9 cellular contexts compared by ENCODE assay signal in genomic region chr19:862529-863304, GRCh38. TPM values are rescaled to one million over a fixed set of nuclear protein-coding genes. Genes with fewer than 3 reads are reported as not detected.
DNase-seq lines count a peak whose midpoint lies in the region; ATAC-seq, FAIRE-seq and TF ChIP-seq lines count a peak whose summit lies in the region.
"Had no signal": no experiment of that assay in that cellular context is flagged by ENCODE, and none has a peak within 500 bp of the region (broad histone marks: within the 10 kb centered on the region; RNA-seq: fewer than 3 reads in every experiment).

No MANE protein-coding gene starts in this region.

- WGBS in smooth muscle cell (ENCODE audit: low lambda C conversion rate): 14% methylated on average over 22 of the region's 51 CpGs

- H3K36me3 ChIP-seq in iPS-18a (ENCODE audit: control insufficient read depth, low read depth, low read length): no peaks in the 10 kb centered on the region
- H3K36me3 ChIP-seq in smooth muscle cell (ENCODE audit: low read depth): no peaks in the 10 kb centered on the region

- no peak overlapping the region for H3K4me2 ChIP-seq in smooth muscle cell

- no peak overlapping the region for H3K27ac Mint-ChIP-seq in activated naive CD4-positive, alpha-beta T cell treated with anti-CD3 and anti-CD28 coated beads, Interleukin-2, amount 50 U/mL, for 72 hours

- H3F3A ChIP-seq in smooth muscle cell (ENCODE audit: low read depth): no peaks in the 10 kb centered on the region

- no peak overlapping the region for H2AFZ ChIP-seq in smooth muscle cell (ENCODE audit: low read depth)
- H2AFZ ChIP-seq: parathyroid adenoma had no signal

- peak; percentile 45 to 58 for ATAC-seq in activated naive CD4-positive, alpha-beta T cell treated with anti-CD3 and anti-CD28 coated beads, Interleukin-2, amount 50 U/mL, for 72 hours
- no peak for ATAC-seq in GM19397 (IDR thresholded peaks at IDR 0.05; ENCODE audit: unreplicated experiment)

- H3K27me3 ChIP-seq in iPS-18a (ENCODE audit: control insufficient read depth, insufficient read depth, low read length) (peaks cover 35% of the 10 kb centered on the region), smooth muscle cell (ENCODE audit: low read depth) (peaks cover 33% of the 10 kb centered on the region)

- DNase-seq in GM12892 (ENCODE audit: insufficient read length): peak; percentile 78
- DNase-seq in T follicular helper cell (ENCODE audit: low read depth): peak; percentile 75
- DNase-seq in activated naive CD4-positive, alpha-beta T cell treated with anti-CD3 and anti-CD28 coated beads, Interleukin-2, amount 50 U/mL, for 72 hours (ENCODE audit: low spot score in 2 of 2): peak in 1 of 2 donors; percentile 79
- peak; percentile 45 to 78 (median 53) for DNase-seq in stimulated activated CD4-positive, alpha-beta T cell treated with anti-CD3 and anti-CD28 coated beads, TNF-alpha, amount 100 ng/mL, for 24 hours (ENCODE audit: low read depth in 3 of 3)
- DNase-seq in smooth muscle cell (lab: John Stamatoyannopoulos, UW; ENCODE audit: unreplicated experiment): no peak
- no peak for DNase-seq in NCI-H146 treated with DMSO at 0.1 percent for 48 hours (lab: John Stamatoyannopoulos, UW; ENCODE audit: unreplicated experiment)

- H3K4me3 ChIP-seq in iPS-18a (ENCODE audit: low read length): peak overlapping the region; percentile 33
- no peak overlapping the region for H3K4me3 ChIP-seq in smooth muscle cell

- H3K27ac ChIP-seq in iPS-18a (ENCODE audit: low read length): no peak overlapping the region
- no peak overlapping the region for H3K27ac ChIP-seq in smooth muscle cell (ENCODE audit: low read depth)
- H3K27ac ChIP-seq: parathyroid adenoma had no signal

- TF ChIP-seq CTCF in smooth muscle cell (IDR thresholded peaks at IDR 0.05; ENCODE audit: borderline replicate concordance, insufficient read depth, poor library complexity, severe bottlenecking): no peak

- peak; percentile 84 for FAIRE-seq in GM12892 (lab: Jason Lieb, UNC)

- H3K4me1 ChIP-seq in iPS-18a (ENCODE audit: control insufficient read depth, low read depth, low read length): peaks cover 4% of the 10 kb centered on the region
- no peaks in the 10 kb centered on the region for H3K4me1 ChIP-seq in smooth muscle cell (ENCODE audit: low read depth)
- H3K4me1 ChIP-seq: parathyroid adenoma had no signal

- no peaks in the 10 kb centered on the region for H3K79me2 ChIP-seq in smooth muscle cell (ENCODE audit: low read depth)
- H3K79me2 ChIP-seq: parathyroid adenoma had no signal

- H3K9me3 ChIP-seq in iPS-18a (ENCODE audit: control insufficient read depth, low read depth, low read length) (no peaks in the 10 kb centered on the region), smooth muscle cell (replicated peaks; ENCODE audit: low read depth) (no peaks in the 10 kb centered on the region)

- TF ChIP-seq POLR2A in GM12892 (IDR thresholded peaks at IDR 0.05; ENCODE audit: low read depth, low read length): no peak

- no peaks in the 10 kb centered on the region for H3K36me3 Mint-ChIP-seq in activated naive CD4-positive, alpha-beta T cell treated with anti-CD3 and anti-CD28 coated beads, Interleukin-2, amount 50 U/mL, for 72 hours

- H4K20me1 ChIP-seq in smooth muscle cell (ENCODE audit: low read depth): no peaks in the 10 kb centered on the region

- H3K9me3 Mint-ChIP-seq in activated naive CD4-positive, alpha-beta T cell treated with anti-CD3 and anti-CD28 coated beads, Interleukin-2, amount 50 U/mL, for 72 hours: no peaks in the 10 kb centered on the region

- H3K9ac ChIP-seq in iPS-18a (ENCODE audit: low read length) (no peak overlapping the region), smooth muscle cell (ENCODE audit: low read depth) (no peak overlapping the region)
- H3K9ac ChIP-seq: parathyroid adenoma had no signal

RNA-seq across cellular contexts. Expression of gene CFD, which starts 3.3 kb away (rescaled TPM):
- not detected for polyA plus RNA-seq in GM12892 (2012; ENCODE audit: missing spikeins)
- 1 to 10 TPM in 1 of 2 donors, not detected in 1; 4.9 TPM for total RNA-seq in activated naive CD4-positive, alpha-beta T cell treated with anti-CD3 and anti-CD28 coated beads, Interleukin-2, amount 50 U/mL, for 72 hours
- total RNA-seq in smooth muscle cell: not detected in 2 replicates
- polyA plus RNA-seq in smooth muscle cell: 0.34 and 1.9 TPM in 2 replicates

RNA-seq across cellular contexts. Expression of gene ELANE, which starts 10.6 kb away (rescaled TPM):
- not detected for polyA plus RNA-seq in GM12892 (2012; ENCODE audit: missing spikeins)
- total RNA-seq in activated naive CD4-positive, alpha-beta T cell treated with anti-CD3 and anti-CD28 coated beads, Interleukin-2, amount 50 U/mL, for 72 hours: not detected
- not detected in 2 replicates for total RNA-seq in smooth muscle cell
- polyA plus RNA-seq in smooth muscle cell: not detected in 2 replicates

RNA-seq across cellular contexts. Expression of gene PRTN3, which starts 21.9 kb away (rescaled TPM):
- not detected for polyA plus RNA-seq in GM12892 (2012; ENCODE audit: missing spikeins)
- total RNA-seq in activated naive CD4-positive, alpha-beta T cell treated with anti-CD3 and anti-CD28 coated beads, Interleukin-2, amount 50 U/mL, for 72 hours: not detected
- not detected in 2 replicates for total RNA-seq in smooth muscle cell
- not detected in 2 replicates for polyA plus RNA-seq in smooth muscle cell

RNA-seq across cellular contexts. Expression of gene MED16, which starts 30.3 kb away (rescaled TPM):
- 7.4 TPM for polyA plus RNA-seq in GM12892 (2012; ENCODE audit: missing spikeins)
- 10 to 100 TPM; 42.0 to 61.8 TPM for total RNA-seq in activated naive CD4-positive, alpha-beta T cell treated with anti-CD3 and anti-CD28 coated beads, Interleukin-2, amount 50 U/mL, for 72 hours
- 19.0 and 25.2 TPM in 2 replicates for total RNA-seq in smooth muscle cell
- 86.8 and 87.1 TPM in 2 replicates for polyA plus RNA-seq in smooth muscle cell

RNA-seq across cellular contexts. Expression of gene RNU6-9, which starts 30.6 kb away (rescaled TPM):
- polyA plus RNA-seq in GM12892 (2012; ENCODE audit: missing spikeins): not detected
- total RNA-seq in activated naive CD4-positive, alpha-beta T cell treated with anti-CD3 and anti-CD28 coated beads, Interleukin-2, amount 50 U/mL, for 72 hours: not detected
- not detected in 2 replicates for total RNA-seq in smooth muscle cell
- not detected in 2 replicates for polyA plus RNA-seq in smooth muscle cell

Comparison
In these comparisons a context has a peak if more than half of its experiments do, and no peak if none do; other contexts are left out.
1. DNase-seq: peak in GM12892 (single experiment), T follicular helper cell (single experiment) and stimulated activated CD4-positive, alpha-beta T cell treated with anti-CD3 and anti-CD28 coated beads, TNF-alpha, amount 100 ng/mL, for 24 hours (3 of 3); none in smooth muscle cell (single experiment) and NCI-H146 treated with DMSO at 0.1 percent for 48 hours (single experiment).